8 cellular contexts compared by ENCODE assay signal in genomic region chr6:28349892-28350737, GRCh38. TPM values are rescaled to one million over a fixed set of nuclear protein-coding genes. Genes with fewer than 3 reads are reported as not detected.
DNase-seq lines count a peak whose midpoint lies in the region; ATAC-seq and TF ChIP-seq lines count a peak whose summit lies in the region.

Gene ZKSCAN3 (plus strand): TSS chr6:28349947. CDS start chr6:28359587, 9,640 bp downstream.

- ATAC-seq in HG02623 (IDR thresholded peaks at IDR 0.05; ENCODE audit: unreplicated experiment) (peak; percentile 98), right cardiac atrium (peak; percentile 94 to 98)

- H3K4me1 ChIP-seq in right cardiac atrium (ENCODE audit: control insufficient read depth, insufficient read depth, low read length) (peaks cover 3% of the 10 kb centered on the region), uterus (peaks cover 0 to 5% of the 10 kb centered on the region in 2 donors)

- peaks cover 10% of the 10 kb centered on the region for H3K36me3 Mint-ChIP-seq in T-helper 1 cell treated with Interleukin-12 subunit alpha and Interleukin-12 subunit beta and Interleukin-4 antibody, amounts not matched to agents 30 μg/mL and 1 μg/mL, for 36 hours (ENCODE audit: low read depth)

- TF ChIP-seq CTCF in GM13976 (IDR thresholded peaks at IDR 0.05; ENCODE audit: borderline replicate concordance, control extremely low read depth, extremely low read depth, insufficient read depth, missing control alignments), result no peak
- no peak for TF ChIP-seq CTCF in uterus (IDR thresholded peaks at IDR 0.05)

- no peaks in the 10 kb centered on the region for H3K36me3 ChIP-seq in uterus

- H3K27ac ChIP-seq in right cardiac atrium (ENCODE audit: low read length) (peak within 1 kb of the TSS; percentile 96), uterus (peak within 1 kb of the TSS; percentile 84 to 87)

- in situ Hi-C loops in GM13976 (cut with MboI; ENCODE audit: low sequenced_read_pairs, unreplicated experiment), result loop anchor here (10.0 kb wide), 2 partner anchors 215 to 455 kb away; a partner anchor contains a TSS

- H3K27me3 ChIP-seq in right cardiac atrium (ENCODE audit: control insufficient read depth, insufficient read depth) (no peaks in the 10 kb centered on the region), uterus (no peaks in the 10 kb centered on the region)

- intact Hi-C loops in right cardiac atrium (cut with DNase I) (loop anchor here in 3 of 4 donors (10.0 kb wide), 3 partner anchors 75 to 1865 kb away; partner anchors contain the start of gene TRIM26 (in 1 of the 3)), uterus (cut with DNase I; ENCODE audit: low total_unique reads) (loop anchor here (10.0 kb wide), 1 partner anchor 215 kb away; no protein-coding TSS in a partner anchor)

- no peaks in the 10 kb centered on the region for H3K9me3 ChIP-seq in right cardiac atrium (ENCODE audit: control insufficient read depth, low read length)
- H3K9me3 ChIP-seq in uterus, result no peaks in the 10 kb centered on the region

- H3K4me1 Mint-ChIP-seq in T-helper 1 cell treated with Interleukin-12 subunit alpha and Interleukin-12 subunit beta and Interleukin-4 antibody, amounts not matched to agents 30 μg/mL and 1 μg/mL, for 36 hours (ENCODE audit: low read depth), result peaks cover 27% of the 10 kb centered on the region

- H3K27me3 Mint-ChIP-seq in T-helper 1 cell treated with Interleukin-12 subunit alpha and Interleukin-12 subunit beta and Interleukin-4 antibody, amounts not matched to agents 30 μg/mL and 1 μg/mL, for 36 hours (ENCODE audit: low read depth), result peaks cover 27% of the 10 kb centered on the region

- peak within 1 kb of the TSS; percentile 92 for H3K27ac Mint-ChIP-seq in T-helper 1 cell treated with Interleukin-12 subunit alpha and Interleukin-12 subunit beta and Interleukin-4 antibody, amounts not matched to agents 30 μg/mL and 1 μg/mL, for 36 hours

- WGBS in right cardiac atrium, result 2% methylated on average over 30 of the region's 30 CpGs

- H3K4me3 ChIP-seq in right cardiac atrium (ENCODE audit: low read length) (peak within 1 kb of the TSS; percentile 87), uterus (peak within 1 kb of the TSS; percentile 67 to 77)

- H3K9me3 Mint-ChIP-seq in T-helper 1 cell treated with Interleukin-12 subunit alpha and Interleukin-12 subunit beta and Interleukin-4 antibody, amounts not matched to agents 30 μg/mL and 1 μg/mL, for 36 hours, result no peaks in the 10 kb centered on the region

- TF ChIP-seq POLR2A in uterus (IDR thresholded peaks at IDR 0.05), result peak in 1 of 2 donors; percentile 34

- DNase-seq in GM13976 (ENCODE audit: low spot score), result peak; percentile 84
- peak; percentile 89 for DNase-seq in NCI-H1105 treated with DMSO at 0.1 percent for 48 hours (lab: John Stamatoyannopoulos, UW)
- DNase-seq in amygdala (lab: John Stamatoyannopoulos, UW), result peak in 55 of 56 donors; percentile 16 to 85 (median 68)
- DNase-seq in right cardiac atrium, result peak; percentile 82 to 94 (median 93)
- DNase-seq in pulmonary artery endothelial cell (ENCODE audit: low read depth, low spot score), result peak; percentile 43
- peak; percentile 78 to 82 for DNase-seq in uterus

- peak within 1 kb of the TSS; percentile 96 for H3K4me3 Mint-ChIP-seq in T-helper 1 cell treated with Interleukin-12 subunit alpha and Interleukin-12 subunit beta and Interleukin-4 antibody, amounts not matched to agents 30 μg/mL and 1 μg/mL, for 36 hours

RNA-seq across cellular contexts. Expression of gene ZKSCAN3, which starts in this region (rescaled TPM):
- total RNA-seq in right cardiac atrium (1 to 10 TPM; 4.1 to 7.2 (median 6.0) TPM), pulmonary artery endothelial cell (3.4 and 7.5 TPM in 2 replicates), uterus (10 to 100 TPM in 1 of 4 donors, 1 to 10 TPM in 2, under 1 TPM in 1; 0.29 to 12.3 (median 5.1) TPM)
- polyA plus RNA-seq in right cardiac atrium, result 1.7 TPM

Comparison
In these comparisons a context has a peak if more than half of its experiments do, and no peak if none do; other contexts are left out.
1. Peak in every context shown above with its lines: DNase-seq, ATAC-seq, H3K4me3 ChIP-seq and H3K27ac ChIP-seq.
2. DNase-seq: peak in every context shown above with its lines; median percentile 93 in right cardiac atrium; 89 in NCI-H1105 treated with DMSO at 0.1 percent for 48 hours; 84 in GM13976; 80 in uterus; 68 in amygdala; 43 in pulmonary artery endothelial cell.